Comparison of ENCODE assay signal across 20 cellular contexts in the genomic region with DNA sequence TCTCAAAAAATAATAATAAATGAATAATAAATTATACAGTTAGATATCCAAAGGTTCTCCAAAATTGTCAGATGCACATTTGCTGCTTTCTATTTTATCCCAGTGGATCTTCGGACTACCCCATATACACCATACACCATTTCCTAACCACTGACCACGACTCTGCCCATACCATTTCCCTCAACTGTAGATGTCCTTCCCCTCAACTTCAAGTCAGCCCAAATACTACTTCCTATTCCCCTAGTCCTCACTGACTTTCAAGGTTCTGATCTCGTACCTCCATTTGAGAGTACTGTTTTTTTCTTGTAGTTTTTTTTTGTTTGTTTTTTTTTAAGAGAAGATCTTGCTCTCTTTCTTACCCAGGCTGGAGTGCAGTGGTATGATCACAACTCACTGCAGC.
"Had no signal": no experiment of that assay in that cellular context is flagged by ENCODE, and none has a peak within 500 bp of the region (broad histone marks: within the 10 kb centered on the region; RNA-seq: fewer than 3 reads in every experiment).

No MANE protein-coding gene starts in this region.

- H3K4me1 ChIP-seq: lower lobe of right lung, suprapubic skin, transverse colon had no signal

- H3K27me3 ChIP-seq: suprapubic skin, transverse colon had no signal

- H3K9me3 Mint-ChIP-seq: activated CD4-positive, alpha-beta memory T cell treated with anti-CD3 and anti-CD28 coated beads, Interleukin-2, amount 10 ng/mL, durations not matched to agents 7 days and 5 days; brain; stimulated activated naive CD8-positive, alpha-beta T cell treated with anti-CD3 and anti-CD28 coated beads, Interleukin-15, amount 100 ng/mL, for 72 hours had no signal

- H3K4me3 ChIP-seq: lower lobe of right lung, psoas muscle, skin epidermis, suprapubic skin, transverse colon had no signal

- H3K27ac Mint-ChIP-seq: activated CD4-positive, alpha-beta memory T cell treated with anti-CD3 and anti-CD28 coated beads, Interleukin-2, amount 10 ng/mL, durations not matched to agents 7 days and 5 days had no signal

- DNase-seq: activated CD4-positive, alpha-beta memory T cell treated with anti-CD3 and anti-CD28 coated beads, Interleukin-2, amount 10 ng/mL, durations not matched to agents 7 days and 5 days; activated CD4-positive, alpha-beta T cell treated with anti-CD3 and anti-CD28 coated beads for 48 hours; activated CD4-positive, CD25-positive, alpha-beta regulatory T cell; activated CD8-positive, alpha-beta memory T cell treated with anti-CD3 and anti-CD28 coated beads, Interleukin-2, amount 10 ng/mL, durations not matched to agents 7 days and 5 days; activated naive CD4-positive, alpha-beta T cell; anterior cingulate cortex; cortex of kidney; erythroblast; foreskin melanocyte; glutamatergic neuron; hypothalamus; lower lobe of right lung; psoas muscle; right cardiac atrium; stimulated activated naive CD8-positive, alpha-beta T cell treated with anti-CD3 and anti-CD28 coated beads, Interleukin-15, amount 100 ng/mL, for 72 hours; SW 1271; transverse colon had no signal

- H3K27me3 Mint-ChIP-seq: activated CD4-positive, alpha-beta memory T cell treated with anti-CD3 and anti-CD28 coated beads, Interleukin-2, amount 10 ng/mL, durations not matched to agents 7 days and 5 days; activated CD8-positive, alpha-beta memory T cell treated with anti-CD3 and anti-CD28 coated beads, Interleukin-2, amount 10 ng/mL, durations not matched to agents 7 days and 5 days; brain; stimulated activated naive CD8-positive, alpha-beta T cell treated with anti-CD3 and anti-CD28 coated beads, Interleukin-15, amount 100 ng/mL, for 72 hours had no signal

- H3K27ac ChIP-seq: lower lobe of right lung, psoas muscle, skin epidermis, suprapubic skin, transverse colon had no signal

- H3K9me3 ChIP-seq: lower lobe of right lung, psoas muscle, suprapubic skin, transverse colon had no signal

- H3K4me3 Mint-ChIP-seq: activated CD4-positive, alpha-beta memory T cell treated with anti-CD3 and anti-CD28 coated beads, Interleukin-2, amount 10 ng/mL, durations not matched to agents 7 days and 5 days; activated CD8-positive, alpha-beta memory T cell treated with anti-CD3 and anti-CD28 coated beads, Interleukin-2, amount 10 ng/mL, durations not matched to agents 7 days and 5 days; brain; stimulated activated naive CD8-positive, alpha-beta T cell treated with anti-CD3 and anti-CD28 coated beads, Interleukin-15, amount 100 ng/mL, for 72 hours had no signal

- ATAC-seq: activated CD8-positive, alpha-beta memory T cell treated with anti-CD3 and anti-CD28 coated beads, Interleukin-2, amount 10 ng/mL, durations not matched to agents 7 days and 5 days; lower lobe of right lung; psoas muscle; stimulated activated naive CD8-positive, alpha-beta T cell treated with anti-CD3 and anti-CD28 coated beads, Interleukin-15, amount 100 ng/mL, for 72 hours had no signal
